8 cellular contexts compared by ENCODE assay signal in the genomic region with DNA sequence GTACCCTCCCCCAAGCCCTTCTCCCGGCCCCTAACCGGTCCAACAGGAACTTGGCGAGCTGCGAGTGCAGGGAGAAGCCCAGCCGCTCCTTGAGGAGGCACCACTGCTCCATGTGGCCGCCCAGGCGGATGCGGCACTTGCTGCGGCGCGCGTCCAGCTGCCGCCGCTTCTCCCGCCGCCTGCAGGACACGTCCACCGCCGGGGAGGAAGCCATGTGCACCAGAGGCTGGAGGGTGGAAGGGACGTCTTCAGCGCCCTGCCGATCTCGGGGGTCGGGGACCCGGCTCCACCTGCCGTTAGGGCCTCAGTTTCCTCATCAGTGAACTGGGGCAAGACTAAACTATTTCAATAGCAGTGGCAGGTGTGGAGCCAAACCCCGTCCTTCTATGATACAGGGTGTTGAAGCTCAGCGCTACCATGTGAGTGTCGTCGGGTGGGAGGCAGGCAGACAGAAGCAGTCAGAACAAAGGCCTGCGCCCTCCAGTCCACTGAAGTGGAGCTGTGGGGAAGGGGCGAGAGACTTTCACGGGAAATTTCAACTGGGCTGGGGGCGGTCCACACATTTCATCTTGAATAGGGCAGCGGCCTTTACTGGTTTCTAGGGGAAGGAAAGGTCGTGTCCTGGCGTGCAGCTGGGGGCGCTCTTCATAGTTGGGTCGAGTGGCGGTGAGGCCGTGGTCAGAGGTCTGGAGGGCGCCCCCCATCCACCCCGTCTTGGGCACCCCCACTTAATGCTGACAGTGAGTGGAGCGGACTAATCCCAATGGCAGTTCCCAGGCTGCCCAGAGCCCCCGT. TPM values are rescaled to one million over a fixed set of nuclear protein-coding genes. Genes with fewer than 3 reads are reported as not detected.
DNase-seq lines count a peak whose midpoint lies in the region; ATAC-seq and TF ChIP-seq lines count a peak whose summit lies in the region.

No MANE protein-coding gene starts in this region.

- intact Hi-C loops in left cardiac atrium (cut with DNase I) (loop anchor here in 1 of 2 donors (1.0 kb wide), 1 partner anchor 19 kb away; no protein-coding TSS in a partner anchor), posterior cingulate gyrus (cut with DNase I) (no loop called here)

- peaks cover 44% of the 10 kb centered on the region for H3K4me1 ChIP-seq in DOHH2 (ENCODE audit: control insufficient read depth, low read length)

- no peaks in the 10 kb centered on the region; the same call in 1 of the 2 replicates for H3F3A ChIP-seq in DOHH2 (ENCODE audit: control insufficient read depth, insufficient read depth)

- H3K36me3 Mint-ChIP-seq in activated naive CD4-positive, alpha-beta T cell treated with anti-CD3 and anti-CD28 coated beads, Interleukin-2, amount 50 U/mL, for 72 hours: peaks cover 26 to 44% of the 10 kb centered on the region in 2 donors

- H3K27me3 ChIP-seq in DOHH2 (ENCODE audit: control insufficient read depth, low read length): no peaks in the 10 kb centered on the region

- ATAC-seq in GM19438 (IDR thresholded peaks at IDR 0.05; ENCODE audit: low read depth, unreplicated experiment) (peak; percentile 38), HG03460 (IDR thresholded peaks at IDR 0.05; ENCODE audit: unreplicated experiment) (peak; percentile 36), left cardiac atrium (peak; percentile 60 to 69)
- ATAC-seq in activated naive CD4-positive, alpha-beta T cell treated with anti-CD3 and anti-CD28 coated beads, Interleukin-2, amount 50 U/mL, for 72 hours: peak; percentile 38 to 55

- DNase-seq in NOMO-1 (lab: John Stamatoyannopoulos, UW; ENCODE audit: unreplicated experiment in 2 of 2): peak; percentile 67 to 73
- peak in 1 of 2 donors; percentile 34 for DNase-seq in activated naive CD4-positive, alpha-beta T cell treated with anti-CD3 and anti-CD28 coated beads, Interleukin-2, amount 50 U/mL, for 72 hours (ENCODE audit: low spot score in 2 of 2)
- peak; percentile 78 for DNase-seq in left cardiac atrium
- DNase-seq in posterior cingulate gyrus: peak in 9 of 10 donors; percentile 31 to 94 (median 65)
- DNase-seq in hippocampal formation (lab: John Stamatoyannopoulos, UW): no peak

- H4K20me1 ChIP-seq in DOHH2 (ENCODE audit: control insufficient read depth, insufficient read depth, low read depth, low read length): no peaks in the 10 kb centered on the region

- peak overlapping the region; percentile 85 for H3K4me2 ChIP-seq in DOHH2 (ENCODE audit: low read length)

- peak overlapping the region; percentile 61 for H3K27ac ChIP-seq in DOHH2 (ENCODE audit: low read depth, low read length)

- H3K27ac Mint-ChIP-seq in activated naive CD4-positive, alpha-beta T cell treated with anti-CD3 and anti-CD28 coated beads, Interleukin-2, amount 50 U/mL, for 72 hours: peak overlapping the region; percentile 95

- H3K36me3 ChIP-seq in DOHH2 (ENCODE audit: control insufficient read depth, low read length): peaks cover 32% of the 10 kb centered on the region

- no peaks in the 10 kb centered on the region for H3K9me2 ChIP-seq in DOHH2 (replicated peaks; ENCODE audit: control insufficient read depth, low read length)

- peak; percentile 87 for TF ChIP-seq CTCF in DOHH2 (IDR thresholded peaks at IDR 0.05; ENCODE audit: low read depth, low read length, poor library complexity, severe bottlenecking)

- H3K9me3 Mint-ChIP-seq in activated naive CD4-positive, alpha-beta T cell treated with anti-CD3 and anti-CD28 coated beads, Interleukin-2, amount 50 U/mL, for 72 hours: no peaks in the 10 kb centered on the region

- H3K9me3 ChIP-seq in DOHH2 (ENCODE audit: control insufficient read depth, insufficient read depth, low read length): no peaks in the 10 kb centered on the region

- peak overlapping the region; percentile 87 for H3K4me3 ChIP-seq in DOHH2 (ENCODE audit: low read length)

- H3K79me2 ChIP-seq in DOHH2 (ENCODE audit: control insufficient read depth, low read length): peaks cover 19% of the 10 kb centered on the region

RNA-seq across cellular contexts. Expression of gene ZNF692, which starts 0.6 kb away (rescaled TPM):
- 100 to 1,000 TPM in 1 of 2 donors, 10 to 100 TPM in 1; 93.0 to 152 TPM for total RNA-seq in activated naive CD4-positive, alpha-beta T cell treated with anti-CD3 and anti-CD28 coated beads, Interleukin-2, amount 50 U/mL, for 72 hours
- 10 to 100 TPM; 16.3 to 22.3 TPM for total RNA-seq in left cardiac atrium

RNA-seq across cellular contexts. Expression of gene ZNF672, which starts 20.3 kb away (rescaled TPM):
- 10 to 100 TPM; 46.4 to 54.9 TPM for total RNA-seq in activated naive CD4-positive, alpha-beta T cell treated with anti-CD3 and anti-CD28 coated beads, Interleukin-2, amount 50 U/mL, for 72 hours
- 10 to 100 TPM; 41.6 to 42.2 TPM for total RNA-seq in left cardiac atrium

RNA-seq across cellular contexts. Expression of gene SH3BP5L, which starts 32.6 kb away (rescaled TPM):
- total RNA-seq in activated naive CD4-positive, alpha-beta T cell treated with anti-CD3 and anti-CD28 coated beads, Interleukin-2, amount 50 U/mL, for 72 hours: 10 to 100 TPM; 19.3 to 33.9 TPM
- total RNA-seq in left cardiac atrium: 10 to 100 TPM; 15.1 to 18.5 TPM

RNA-seq across cellular contexts. Expression of gene PGBD2, which starts 47.7 kb away (rescaled TPM):
- 1 to 10 TPM; 2.5 to 5.9 TPM for total RNA-seq in activated naive CD4-positive, alpha-beta T cell treated with anti-CD3 and anti-CD28 coated beads, Interleukin-2, amount 50 U/mL, for 72 hours
- 1 to 10 TPM; 3.5 TPM for total RNA-seq in left cardiac atrium

Comparison
In these comparisons a context has a peak if more than half of its experiments do, and no peak if none do; other contexts are left out.
1. DNase-seq: peak in NOMO-1 (2 of 2), left cardiac atrium (single experiment) and posterior cingulate gyrus (9 of 10); none in hippocampal formation (0 of 2).
2. RNA of gene ZNF692, which starts 0.6 kb away (total RNA-seq): 93.0 to 152 TPM in activated naive CD4-positive, alpha-beta T cell treated with anti-CD3 and anti-CD28 coated beads, Interleukin-2, amount 50 U/mL, for 72 hours; 16.3 to 22.3 TPM in left cardiac atrium; every median in the first group is over 4 times any median in the second.
3. Peak in every context shown above with its lines, with median percentiles within 50 percentile points of each other: ATAC-seq.